1 cellular context compared by ENCODE assay signal in genomic region chr7:104207731-104208420, GRCh38.
A peak's percentile ranks its signal among the peaks of the same experiment; 100 is the strongest.
TF ChIP-seq lines count a peak whose summit lies in the region.

ORC5 (minus strand) TSS chr7:104208013; CDS start chr7:104207904, 109 bp downstream.

TF ChIP-seq in HepG2, 621 proteins besides CTCF, POLR2A, EP300 and RAD21 (continued from another document and continues in another):
- TF ChIP-seq, protein P1, sequence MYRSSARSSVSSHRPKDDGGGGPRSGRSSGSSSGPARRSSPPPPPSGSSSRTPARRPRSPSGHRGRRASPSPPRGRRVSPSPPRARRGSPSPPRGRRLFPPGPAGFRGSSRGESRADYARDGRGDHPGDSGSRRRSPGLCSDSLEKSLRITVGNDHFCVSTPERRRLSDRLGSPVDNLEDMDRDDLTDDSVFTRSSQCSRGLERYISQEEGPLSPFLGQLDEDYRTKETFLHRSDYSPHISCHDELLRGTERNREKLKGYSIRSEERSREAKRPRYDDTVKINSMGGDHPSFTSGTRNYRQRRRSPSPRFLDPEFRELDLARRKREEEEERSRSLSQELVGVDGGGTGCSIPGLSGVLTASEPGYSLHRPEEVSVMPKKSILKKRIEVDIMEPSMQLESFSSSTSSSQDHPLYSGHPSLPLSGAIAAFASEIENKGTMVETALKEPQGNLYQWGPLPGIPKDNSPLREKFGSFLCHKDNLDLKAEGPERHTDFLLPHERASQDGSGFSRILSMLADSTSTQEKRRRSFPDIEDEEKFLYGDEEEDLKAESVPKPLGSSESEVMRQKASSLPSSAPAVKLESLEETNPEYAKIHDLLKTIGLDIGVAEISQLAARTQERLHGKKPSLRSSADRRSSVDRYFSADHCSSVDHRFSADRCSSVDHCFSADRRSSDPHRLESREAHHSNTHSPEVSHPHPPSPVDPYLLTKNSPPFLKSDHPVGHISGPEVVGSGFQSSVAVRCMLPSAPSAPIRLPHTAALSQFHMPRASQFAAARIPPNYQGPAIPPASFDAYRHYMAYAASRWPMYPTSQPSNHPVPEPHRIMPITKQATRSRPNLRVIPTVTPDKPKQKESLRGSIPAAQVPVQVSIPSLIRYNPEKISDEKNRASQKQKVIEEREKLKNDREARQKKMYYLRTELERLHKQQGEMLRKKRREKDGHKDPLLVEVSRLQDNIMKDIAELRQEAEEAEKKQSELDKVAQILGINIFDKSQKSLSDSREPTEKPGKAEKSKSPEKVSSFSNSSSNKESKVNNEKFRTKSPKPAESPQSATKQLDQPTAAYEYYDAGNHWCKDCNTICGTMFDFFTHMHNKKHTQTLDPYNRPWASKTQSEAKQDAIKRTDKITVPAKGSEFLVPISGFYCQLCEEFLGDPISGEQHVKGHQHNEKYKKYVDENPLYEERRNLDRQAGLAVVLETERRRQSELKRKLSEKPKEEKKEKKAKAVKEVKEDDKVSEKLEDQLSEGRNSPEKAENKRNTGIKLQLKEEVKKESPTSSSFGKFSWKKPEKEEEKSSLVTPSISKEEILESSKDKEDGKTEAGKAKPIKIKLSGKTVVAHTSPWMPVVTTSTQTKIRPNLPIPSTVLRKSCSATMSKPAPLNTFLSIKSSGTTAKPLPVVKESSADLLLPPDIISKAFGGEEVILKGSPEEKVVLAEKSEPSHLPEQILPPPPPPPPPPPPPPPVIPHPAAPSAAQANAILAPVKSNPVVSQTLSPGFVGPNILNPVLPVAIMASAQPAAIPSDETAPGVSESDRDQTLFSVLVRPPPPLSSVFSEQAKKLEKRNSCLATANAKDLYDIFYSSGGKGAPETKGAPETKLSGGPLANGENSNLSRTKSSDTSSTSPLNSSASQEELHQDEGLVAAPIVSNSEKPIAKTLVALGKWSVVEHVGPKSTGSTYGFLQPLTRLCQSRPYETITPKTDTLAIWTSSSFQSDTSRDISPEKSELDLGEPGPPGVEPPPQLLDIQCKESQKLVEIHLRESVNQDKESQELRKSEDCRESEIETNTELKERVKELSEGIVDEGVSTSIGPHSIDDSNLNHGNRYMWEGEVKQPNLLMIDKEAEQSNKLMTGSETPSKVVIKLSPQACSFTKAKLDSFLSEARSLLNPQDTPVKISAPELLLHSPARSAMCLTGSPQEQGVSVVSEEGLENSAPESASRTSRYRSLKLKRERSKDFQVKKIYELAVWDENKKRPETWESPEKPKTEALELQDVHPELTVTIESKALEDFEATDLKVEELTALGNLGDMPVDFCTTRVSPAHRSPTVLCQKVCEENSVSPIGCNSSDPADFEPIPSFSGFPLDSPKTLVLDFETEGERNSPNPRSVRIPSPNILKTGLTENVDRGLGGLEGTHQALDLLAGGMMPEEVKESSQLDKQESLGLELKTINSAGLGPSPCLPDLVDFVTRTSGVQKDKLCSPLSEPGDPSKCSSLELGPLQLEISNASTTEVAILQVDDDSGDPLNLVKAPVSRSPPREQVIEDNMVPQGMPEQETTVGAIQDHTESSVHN (CRISPR knock-in tag; IDR thresholded peaks at IDR 0.05) = no peak
- no peak for TF ChIP-seq ZNF567 (CRISPR knock-in tag; IDR thresholded peaks at IDR 0.05; ENCODE audit: borderline replicate concordance)
- no peak for TF ChIP-seq PLRG1 (conservative IDR thresholded peaks at IDR 0.05)
- no peak for TF ChIP-seq SYNCRIP (IDR thresholded peaks at IDR 0.05; ENCODE audit: insufficient read depth, low read depth, low read length)
- TF ChIP-seq TARDBP (CRISPR knock-in tag; IDR thresholded peaks at IDR 0.05) = peak; percentile 61
- no peak for TF ChIP-seq HOXA9 (CRISPR knock-in tag; IDR thresholded peaks at IDR 0.05; ENCODE audit: borderline replicate concordance)
- peak; percentile 59; the same call in 1 of the 2 replicates for TF ChIP-seq GTF3A (CRISPR knock-in tag; conservative IDR thresholded peaks at IDR 0.05)
- TF ChIP-seq ZNF691 (CRISPR knock-in tag; IDR thresholded peaks at IDR 0.05; ENCODE audit: borderline replicate concordance, low read depth) = no peak; the same call in none of the 2 replicates
- no peak for TF ChIP-seq GRHL1 (CRISPR knock-in tag; conservative IDR thresholded peaks at IDR 0.05)
- TF ChIP-seq NFYB (CRISPR knock-in tag; IDR thresholded peaks at IDR 0.05) = peak; percentile 28; the same call in 1 of the 2 replicates
- TF ChIP-seq ZFY (CRISPR knock-in tag; IDR thresholded peaks at IDR 0.05) = peak; percentile 88
- TF ChIP-seq ZBTB25 (CRISPR knock-in tag; IDR thresholded peaks at IDR 0.05) = peak; percentile 53
- no peak; the same call in 1 of the 2 replicates for TF ChIP-seq AKNA (CRISPR knock-in tag; IDR thresholded peaks at IDR 0.05; ENCODE audit: borderline replicate concordance)
- no peak for TF ChIP-seq ZNF589 (CRISPR knock-in tag; conservative IDR thresholded peaks at IDR 0.05)
- TF ChIP-seq ZNF503 (CRISPR knock-in tag; IDR thresholded peaks at IDR 0.05) = no peak
- no peak for TF ChIP-seq JDP2 (CRISPR knock-in tag; IDR thresholded peaks at IDR 0.05; ENCODE audit: borderline replicate concordance)
- TF ChIP-seq ZNF292 (CRISPR knock-in tag; IDR thresholded peaks at IDR 0.05; ENCODE audit: borderline replicate concordance, low read depth) = no peak
- no peak for TF ChIP-seq SMYD3 (CRISPR knock-in tag; IDR thresholded peaks at IDR 0.05)
- TF ChIP-seq ZNF350 (CRISPR knock-in tag; IDR thresholded peaks at IDR 0.05; ENCODE audit: borderline replicate concordance, low read depth) = peak; percentile 90
- peak; percentile 84 for TF ChIP-seq ZNF772 (CRISPR knock-in tag; IDR thresholded peaks at IDR 0.05)
- TF ChIP-seq ELK4 (CRISPR knock-in tag; IDR thresholded peaks at IDR 0.05; ENCODE audit: borderline replicate concordance) = no peak; the same call in 1 of the 2 replicates
- TF ChIP-seq ZNF883 (CRISPR knock-in tag; IDR thresholded peaks at IDR 0.05; ENCODE audit: not compliant biosample characterization) = peak; percentile 24
- TF ChIP-seq HCFC1 (IDR thresholded peaks at IDR 0.05; ENCODE audit: low read depth, low read length) = no peak
- no peak for TF ChIP-seq PITX1 (CRISPR knock-in tag; IDR thresholded peaks at IDR 0.05)
- TF ChIP-seq CEBPB (IDR thresholded peaks at IDR 0.05; ENCODE audit: borderline replicate concordance, low read depth, low read length) = peak; percentile 58; the same call in 1 of the 2 replicates
- TF ChIP-seq PLSCR1 (CRISPR knock-in tag; IDR thresholded peaks at IDR 0.05; ENCODE audit: borderline replicate concordance) = no peak
- TF ChIP-seq ZNF644 (CRISPR knock-in tag; IDR thresholded peaks at IDR 0.05; ENCODE audit: low read depth) = no peak
- no peak for TF ChIP-seq HMGA1 (CRISPR knock-in tag; conservative IDR thresholded peaks at IDR 0.05)
- no peak for TF ChIP-seq ZNF550 (CRISPR knock-in tag; IDR thresholded peaks at IDR 0.05; ENCODE audit: borderline replicate concordance)
- TF ChIP-seq ZNF451 (CRISPR knock-in tag; IDR thresholded peaks at IDR 0.05) = no peak
- TF ChIP-seq ZSCAN29 (CRISPR knock-in tag; conservative IDR thresholded peaks at IDR 0.05) = peak; percentile 60; the same call in 1 of the 2 replicates
- no peak; the same call in 1 of the 2 replicates for TF ChIP-seq ZFP82 (CRISPR knock-in tag; IDR thresholded peaks at IDR 0.05; ENCODE audit: borderline replicate concordance)
- no peak for TF ChIP-seq THYN1 (CRISPR knock-in tag; IDR thresholded peaks at IDR 0.05; ENCODE audit: borderline replicate concordance, low read depth)
- TF ChIP-seq, protein P2, sequence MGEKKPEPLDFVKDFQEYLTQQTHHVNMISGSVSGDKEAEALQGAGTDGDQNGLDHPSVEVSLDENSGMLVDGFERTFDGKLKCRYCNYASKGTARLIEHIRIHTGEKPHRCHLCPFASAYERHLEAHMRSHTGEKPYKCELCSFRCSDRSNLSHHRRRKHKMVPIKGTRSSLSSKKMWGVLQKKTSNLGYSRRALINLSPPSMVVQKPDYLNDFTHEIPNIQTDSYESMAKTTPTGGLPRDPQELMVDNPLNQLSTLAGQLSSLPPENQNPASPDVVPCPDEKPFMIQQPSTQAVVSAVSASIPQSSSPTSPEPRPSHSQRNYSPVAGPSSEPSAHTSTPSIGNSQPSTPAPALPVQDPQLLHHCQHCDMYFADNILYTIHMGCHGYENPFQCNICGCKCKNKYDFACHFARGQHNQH (CRISPR knock-in tag; IDR thresholded peaks at IDR 0.05) = peak; percentile 61; the same call in 1 of the 2 replicates
- no peak for TF ChIP-seq MYNN (CRISPR knock-in tag; IDR thresholded peaks at IDR 0.05; ENCODE audit: low read depth)
- peak; percentile 76 for TF ChIP-seq KDM2A (CRISPR knock-in tag; IDR thresholded peaks at IDR 0.05; ENCODE audit: borderline replicate concordance, low read depth)
- TF ChIP-seq ZNF619 (CRISPR knock-in tag; IDR thresholded peaks at IDR 0.05) = peak; percentile 88; the same call in 1 of the 2 replicates
